Comparison of ENCODE assay signal across 9 cellular contexts in genomic region chrX:150896632-150897031, GRCh38.
"Had no signal": no experiment of that assay in that cellular context is flagged by ENCODE, and none has a peak within 500 bp of the region (broad histone marks: within the 10 kb centered on the region; RNA-seq: fewer than 3 reads in every experiment).

No MANE protein-coding gene starts in this region.

- FAIRE-seq: bronchial epithelial cell had no signal

- H3K9me3 ChIP-seq: heart left ventricle had no signal

- DNase-seq: activated CD8-positive, alpha-beta T cell treated with anti-CD3 and anti-CD28 coated beads for 36 hours; anterior cingulate cortex; foreskin keratinocyte; heart left ventricle; naive thymus-derived CD4-positive, alpha-beta T cell; stimulated activated CD4-positive, alpha-beta T cell treated with anti-CD3 and anti-CD28 coated beads, Interleukin-4, amount 100 ng/mL, for 1 hour; stimulated activated CD8-positive, alpha-beta memory T cell treated with anti-CD3 and anti-CD28 coated beads, Interleukin-4, amount 100 ng/mL, for 48 hours had no signal

- H3K27ac ChIP-seq: foreskin keratinocyte, heart left ventricle had no signal

- H3K27me3 Mint-ChIP-seq: activated CD8-positive, alpha-beta T cell treated with anti-CD3 and anti-CD28 coated beads for 36 hours had no signal

- H3K27ac Mint-ChIP-seq: activated CD8-positive, alpha-beta T cell treated with anti-CD3 and anti-CD28 coated beads for 36 hours had no signal

- H3K9me3 Mint-ChIP-seq: activated CD8-positive, alpha-beta T cell treated with anti-CD3 and anti-CD28 coated beads for 36 hours; activated naive CD4-positive, alpha-beta T cell treated with anti-CD3 and anti-CD28 coated beads, Interleukin-2, amount 50 U/mL, for 72 hours; naive thymus-derived CD4-positive, alpha-beta T cell had no signal

- H3K27me3 ChIP-seq: foreskin keratinocyte, heart left ventricle had no signal

- H3K36me3 Mint-ChIP-seq: activated naive CD4-positive, alpha-beta T cell treated with anti-CD3 and anti-CD28 coated beads, Interleukin-2, amount 50 U/mL, for 72 hours; naive thymus-derived CD4-positive, alpha-beta T cell had no signal

- H3K36me3 ChIP-seq: heart left ventricle had no signal

- H3K4me1 ChIP-seq: foreskin keratinocyte had no signal

- ATAC-seq: activated CD8-positive, alpha-beta T cell treated with anti-CD3 and anti-CD28 coated beads for 36 hours; activated naive CD4-positive, alpha-beta T cell treated with anti-CD3 and anti-CD28 coated beads, Interleukin-2, amount 50 U/mL, for 72 hours; foreskin keratinocyte; heart left ventricle; naive thymus-derived CD4-positive, alpha-beta T cell had no signal
